13 cellular contexts compared by ENCODE assay signal in genomic region chr21:41363370-41364270, GRCh38. TPM values are rescaled to one million over a fixed set of nuclear protein-coding genes. Genes with fewer than 3 reads are reported as not detected.
DNase-seq lines count a peak whose midpoint lies in the region; ATAC-seq and TF ChIP-seq lines count a peak whose summit lies in the region.
"Had no signal": no experiment of that assay in that cellular context is flagged by ENCODE, and none has a peak within 500 bp of the region (broad histone marks: within the 10 kb centered on the region; RNA-seq: fewer than 3 reads in every experiment).

No MANE protein-coding gene starts in this region.

- peaks cover 39% of the 10 kb centered on the region for H3K4me1 Mint-ChIP-seq in T-helper 2 cell treated with Interferon-gamma antibody and Interleukin-4, amounts not matched to agents 5 μg/mL and 100 μg/mL, for 36 hours (ENCODE audit: low read depth)

- H3K4me3 Mint-ChIP-seq in T-helper 2 cell treated with Interferon-gamma antibody and Interleukin-4, amounts not matched to agents 5 μg/mL and 100 μg/mL, for 36 hours: peak overlapping the region; percentile 93

- H3K27me3 Mint-ChIP-seq in T-helper 2 cell treated with Interferon-gamma antibody and Interleukin-4, amounts not matched to agents 5 μg/mL and 100 μg/mL, for 36 hours (ENCODE audit: low read depth): peaks cover 6% of the 10 kb centered on the region

- TF ChIP-seq CTCF in coronary artery (IDR thresholded peaks at IDR 0.05): no peak

- H3K4me3 ChIP-seq in H7 (ENCODE audit: insufficient read depth, low read depth, low read length) (no peak overlapping the region), coronary artery (no peak overlapping the region), rectal smooth muscle tissue (ENCODE audit: low read length) (peak overlapping the region; percentile 58)

- ATAC-seq in HG02588 (IDR thresholded peaks at IDR 0.05; ENCODE audit: unreplicated experiment) (no peak), HG03045 (IDR thresholded peaks at IDR 0.05; ENCODE audit: unreplicated experiment) (no peak), GM18498 (IDR thresholded peaks at IDR 0.05; ENCODE audit: unreplicated experiment) (no peak)

- H3K9me3 Mint-ChIP-seq in T-helper 2 cell treated with Interferon-gamma antibody and Interleukin-4, amounts not matched to agents 5 μg/mL and 100 μg/mL, for 36 hours: no peaks in the 10 kb centered on the region

- H3K36me3 ChIP-seq in H7 (replicated peaks; ENCODE audit: control insufficient read depth, insufficient read depth, low read length) (no peaks in the 10 kb centered on the region), rectal smooth muscle tissue (ENCODE audit: control insufficient read depth, insufficient read depth, low read length) (no peaks in the 10 kb centered on the region)

- no peak for DNase-seq in T-helper 2 cell treated with Interferon-gamma antibody and Interleukin-4, amounts not matched to agents 5 μg/mL and 100 μg/mL, for 36 hours (ENCODE audit: low spot score)
- no peak for DNase-seq in T-helper 2 cell
- peak; percentile 6 for DNase-seq in H7
- DNase-seq in coronary artery (ENCODE audit: low spot score): peak; percentile 72
- DNase-seq: 8988T; caudate nucleus; stimulated activated CD4-positive, alpha-beta T cell treated with anti-CD3 and anti-CD28 coated beads, Interleukin-4, amount 100 ng/mL, for 4 hours had no signal

- H3K27ac Mint-ChIP-seq in T-helper 2 cell treated with Interferon-gamma antibody and Interleukin-4, amounts not matched to agents 5 μg/mL and 100 μg/mL, for 36 hours: peak overlapping the region; percentile 96

- H3K27ac ChIP-seq in coronary artery (no peak overlapping the region), rectal smooth muscle tissue (ENCODE audit: low read depth, low read length) (no peak overlapping the region)

- H3K4me1 ChIP-seq in rectal smooth muscle tissue (ENCODE audit: control insufficient read depth, insufficient read depth, low read length): no peaks in the 10 kb centered on the region

- peaks cover 11% of the 10 kb centered on the region for H3K36me3 Mint-ChIP-seq in T-helper 2 cell treated with Interferon-gamma antibody and Interleukin-4, amounts not matched to agents 5 μg/mL and 100 μg/mL, for 36 hours (ENCODE audit: low read depth)

- H3K27me3 ChIP-seq in H7 (ENCODE audit: control insufficient read depth, insufficient read depth, low read length) (no peaks in the 10 kb centered on the region), rectal smooth muscle tissue (ENCODE audit: control insufficient read depth, insufficient read depth, low read length) (no peaks in the 10 kb centered on the region)

- no peak overlapping the region for H3K9ac ChIP-seq in rectal smooth muscle tissue (ENCODE audit: low read length)

RNA-seq across cellular contexts. Expression of gene MX2, which starts 1.8 kb away (rescaled TPM):
- total RNA-seq in H7 (2014; rRNA removed; shearing (Covaris generic)): 0.45 and 2.1 TPM in 2 replicates

RNA-seq across cellular contexts. Expression of gene FAM3B, which starts 47.0 kb away (rescaled TPM):
- total RNA-seq in H7 (2014; rRNA removed; shearing (Covaris generic)): 0.31 and 0.55 TPM in 2 replicates
- total RNA-seq: pulmonary artery endothelial cell, RPMI7951 had no signal

Comparison
In these comparisons a context has a peak if more than half of its experiments do, and no peak if none do; other contexts are left out.
1. DNase-seq: peak in H7 (single experiment) and coronary artery (single experiment); none in T-helper 2 cell treated with Interferon-gamma antibody and Interleukin-4, amounts not matched to agents 5 μg/mL and 100 μg/mL, for 36 hours (single experiment) and T-helper 2 cell (0 of 5).